1 cellular context compared by ENCODE assay signal in the genomic region with DNA sequence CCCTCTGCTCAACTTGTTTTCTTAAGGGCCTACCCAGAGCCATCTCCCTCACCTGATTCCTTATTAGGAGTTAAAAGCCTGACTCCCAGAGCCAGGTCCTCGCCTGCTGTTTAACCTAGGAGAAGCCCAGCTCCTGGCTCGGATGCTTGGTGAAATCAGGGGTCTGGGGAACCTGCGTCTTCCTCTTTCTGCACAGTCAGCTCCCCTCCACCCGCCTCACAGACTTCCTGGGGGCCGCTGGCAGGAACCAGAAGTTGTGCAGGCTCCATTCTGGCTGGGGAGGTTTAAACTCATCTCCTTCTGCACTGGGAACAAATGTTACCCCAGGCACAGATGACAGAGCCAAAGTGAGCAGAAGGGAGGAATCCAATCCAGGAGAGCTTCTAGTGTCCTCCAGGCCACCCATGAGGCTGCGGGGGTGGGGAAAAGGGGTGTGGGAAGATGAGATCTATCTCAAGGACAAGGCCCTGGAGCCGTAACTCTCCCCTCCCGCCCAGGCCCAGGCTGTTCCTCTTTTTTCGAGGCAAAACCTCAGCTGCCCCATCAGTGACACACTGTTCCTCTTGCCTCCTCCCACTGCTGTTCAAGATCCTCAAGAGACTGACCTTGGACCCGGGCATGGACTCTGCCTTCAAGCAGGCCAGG.
A peak's percentile ranks its signal among the peaks of the same experiment; 100 is the strongest.
TF ChIP-seq lines count a peak whose summit lies in the region.

No MANE protein-coding gene starts in this region.

TF ChIP-seq in GM12878, 131 proteins besides CTCF, POLR2A, EP300 and RAD21:
- TF ChIP-seq SPI1 (IDR thresholded peaks at IDR 0.05; ENCODE audit: borderline replicate concordance, insufficient read depth, low read depth, low read length) (peak; percentile 79), IKZF1 (conservative IDR thresholded peaks at IDR 0.05) (peak; percentile 25; the same call in 1 of the 2 replicates)
- TF ChIP-seq, protein P1, sequence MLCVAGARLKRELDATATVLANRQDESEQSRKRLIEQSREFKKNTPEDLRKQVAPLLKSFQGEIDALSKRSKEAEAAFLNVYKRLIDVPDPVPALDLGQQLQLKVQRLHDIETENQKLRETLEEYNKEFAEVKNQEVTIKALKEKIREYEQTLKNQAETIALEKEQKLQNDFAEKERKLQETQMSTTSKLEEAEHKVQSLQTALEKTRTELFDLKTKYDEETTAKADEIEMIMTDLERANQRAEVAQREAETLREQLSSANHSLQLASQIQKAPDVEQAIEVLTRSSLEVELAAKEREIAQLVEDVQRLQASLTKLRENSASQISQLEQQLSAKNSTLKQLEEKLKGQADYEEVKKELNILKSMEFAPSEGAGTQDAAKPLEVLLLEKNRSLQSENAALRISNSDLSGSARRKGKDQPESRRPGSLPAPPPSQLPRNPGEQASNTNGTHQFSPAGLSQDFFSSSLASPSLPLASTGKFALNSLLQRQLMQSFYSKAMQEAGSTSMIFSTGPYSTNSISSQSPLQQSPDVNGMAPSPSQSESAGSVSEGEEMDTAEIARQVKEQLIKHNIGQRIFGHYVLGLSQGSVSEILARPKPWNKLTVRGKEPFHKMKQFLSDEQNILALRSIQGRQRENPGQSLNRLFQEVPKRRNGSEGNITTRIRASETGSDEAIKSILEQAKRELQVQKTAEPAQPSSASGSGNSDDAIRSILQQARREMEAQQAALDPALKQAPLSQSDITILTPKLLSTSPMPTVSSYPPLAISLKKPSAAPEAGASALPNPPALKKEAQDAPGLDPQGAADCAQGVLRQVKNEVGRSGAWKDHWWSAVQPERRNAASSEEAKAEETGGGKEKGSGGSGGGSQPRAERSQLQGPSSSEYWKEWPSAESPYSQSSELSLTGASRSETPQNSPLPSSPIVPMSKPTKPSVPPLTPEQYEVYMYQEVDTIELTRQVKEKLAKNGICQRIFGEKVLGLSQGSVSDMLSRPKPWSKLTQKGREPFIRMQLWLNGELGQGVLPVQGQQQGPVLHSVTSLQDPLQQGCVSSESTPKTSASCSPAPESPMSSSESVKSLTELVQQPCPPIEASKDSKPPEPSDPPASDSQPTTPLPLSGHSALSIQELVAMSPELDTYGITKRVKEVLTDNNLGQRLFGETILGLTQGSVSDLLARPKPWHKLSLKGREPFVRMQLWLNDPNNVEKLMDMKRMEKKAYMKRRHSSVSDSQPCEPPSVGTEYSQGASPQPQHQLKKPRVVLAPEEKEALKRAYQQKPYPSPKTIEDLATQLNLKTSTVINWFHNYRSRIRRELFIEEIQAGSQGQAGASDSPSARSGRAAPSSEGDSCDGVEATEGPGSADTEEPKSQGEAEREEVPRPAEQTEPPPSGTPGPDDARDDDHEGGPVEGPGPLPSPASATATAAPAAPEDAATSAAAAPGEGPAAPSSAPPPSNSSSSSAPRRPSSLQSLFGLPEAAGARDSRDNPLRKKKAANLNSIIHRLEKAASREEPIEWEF (IDR thresholded peaks at IDR 0.05; ENCODE audit: insufficient replicate concordance, low read depth, low read length), result no peak
